1 cellular context compared by ENCODE assay signal in genomic region chr5:139397921-139398320, GRCh38.
TF ChIP-seq lines count a peak whose summit lies in the region.

No MANE protein-coding gene starts in this region.

TF ChIP-seq in HepG2, 621 proteins besides CTCF, POLR2A, EP300 and RAD21:
- peak; percentile 82 for TF ChIP-seq ZKSCAN1 (IDR thresholded peaks at IDR 0.05; ENCODE audit: low read length)
- no peak for TF ChIP-seq ZNF891 (CRISPR knock-in tag; IDR thresholded peaks at IDR 0.05)
